ENCODE assay signal across 8 cellular contexts in the genomic region with DNA sequence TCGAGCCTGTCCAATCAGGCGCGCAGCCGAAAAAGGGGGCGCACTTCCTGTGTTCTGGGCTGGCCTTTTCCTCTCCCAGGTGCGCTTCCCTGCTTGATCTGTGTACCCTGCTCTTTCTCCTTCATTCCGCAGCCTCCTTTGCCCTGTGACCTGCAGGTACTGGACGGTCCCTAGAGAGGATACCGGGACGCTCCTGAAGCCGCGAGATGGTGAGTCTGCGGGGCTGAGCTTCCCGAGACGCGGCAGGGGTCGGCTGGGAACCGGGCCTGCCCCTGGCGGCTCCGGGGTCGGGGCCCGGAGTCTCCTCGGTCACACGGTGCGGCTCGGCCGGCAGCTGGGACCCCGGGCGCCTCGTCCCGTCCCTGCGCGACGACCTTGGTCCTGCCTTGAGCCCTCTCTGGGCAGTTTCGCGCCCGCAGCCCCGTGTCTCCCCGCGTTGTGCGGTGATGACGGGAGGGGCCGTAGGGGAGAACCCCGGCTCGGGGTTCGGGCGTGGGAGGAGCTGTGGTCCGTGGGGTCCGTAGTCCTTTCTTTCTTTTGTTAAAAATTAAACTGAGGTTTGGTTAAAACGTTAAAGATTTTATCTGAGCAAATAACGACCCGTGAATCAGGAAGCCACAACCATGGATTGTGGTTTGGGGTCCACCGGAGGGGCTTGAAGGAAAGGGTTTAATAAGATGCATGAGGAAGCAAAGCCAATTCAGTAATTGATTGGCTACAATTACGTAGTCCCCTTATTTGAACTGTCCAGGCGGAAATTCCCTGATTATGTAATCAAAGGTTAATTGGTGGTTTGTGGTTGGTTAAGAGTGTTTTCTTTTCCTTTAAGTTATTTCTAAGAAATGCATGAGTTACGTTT.
DNase-seq lines count a peak whose midpoint lies in the region; ATAC-seq and TF ChIP-seq lines count a peak whose summit lies in the region.

No MANE protein-coding gene starts in this region.

- no peak overlapping the region for H3K23ac ChIP-seq in IMR-90 (ENCODE audit: low read depth, low read length)

- TF ChIP-seq POLR2A in IMR-90 (IDR thresholded peaks at IDR 0.05; ENCODE audit: low read depth, low read length) (no peak), lower leg skin (IDR thresholded peaks at IDR 0.05) (no peak)

- H3K9me1 ChIP-seq in IMR-90 (ENCODE audit: insufficient read depth, low read length): no peaks in the 10 kb centered on the region

- peak overlapping the region; percentile 96 for H2AFZ ChIP-seq in IMR-90 (replicated peaks; ENCODE audit: low read length, poor library complexity)

- H3K27me3 ChIP-seq in GM06990 (replicated peaks; ENCODE audit: control insufficient read depth, insufficient read depth, low read length) (no peaks in the 10 kb centered on the region), IMR-90 (ENCODE audit: control insufficient read depth, insufficient read depth, low read length) (no peaks in the 10 kb centered on the region; the same call in 1 of the 2 replicates)

- H4K20me1 ChIP-seq in IMR-90 (ENCODE audit: insufficient read depth, low read length): no peaks in the 10 kb centered on the region

- H2BK20ac ChIP-seq in IMR-90 (ENCODE audit: low read depth, low read length): no peak overlapping the region

- BruUV-seq in IMR-90 (replicated peaks; lab: Mats Ljungman, UMichigan): no TSS peak

- H3K9ac ChIP-seq in IMR-90 (ENCODE audit: low read depth, low read length): peak overlapping the region; percentile 71

- H3K27me3 Mint-ChIP-seq in chondrocyte (ENCODE audit: low read depth): peaks cover 13% of the 10 kb centered on the region

- H4K91ac ChIP-seq in IMR-90 (ENCODE audit: insufficient read depth, low read depth, low read length): no peak overlapping the region

- H4K8ac ChIP-seq in IMR-90 (ENCODE audit: low read depth in 2 of 2, low read length in 2 of 2): peak overlapping the region; percentile 38 to 90

- H3K14ac ChIP-seq in IMR-90 (replicated peaks; ENCODE audit: low read depth, low read length): no peak overlapping the region

- CTCF ChIA-PET in IMR-90 (lab: Yijun Ruan, JAX): no interaction called here

- POLR2A ChIA-PET in IMR-90 (lab: Charles Lee; ENCODE audit: unreplicated experiment): no interaction called here

- H2BK120ac ChIP-seq in IMR-90 (ENCODE audit: low read depth, low read length): no peak overlapping the region

- peaks cover 27% of the 10 kb centered on the region for H3K36me3 ChIP-seq in GM06990 (ENCODE audit: control insufficient read depth, insufficient read depth, low read length)
- H3K36me3 ChIP-seq in IMR-90 (ENCODE audit: control insufficient read depth, insufficient read depth, low read length): peaks cover 16% of the 10 kb centered on the region; the same call in 1 of the 2 replicates

- H3K18ac ChIP-seq in IMR-90 (ENCODE audit: low read depth, low read length): no peak overlapping the region

- peak overlapping the region; percentile 85 for H3K4me3 Mint-ChIP-seq in chondrocyte (ENCODE audit: unreplicated experiment)

- H3K79me1 ChIP-seq in IMR-90 (ENCODE audit: low read depth in 1 of 2, low read length in 2 of 2): peaks cover 3 to 10% of the 10 kb centered on the region in 2 experiments; a peak in 3 of 4 replicates

- peak overlapping the region; percentile 78 for H3K4ac ChIP-seq in IMR-90 (ENCODE audit: low read depth, low read length)

- no peak overlapping the region for H3K56ac ChIP-seq in IMR-90 (ENCODE audit: extremely low read depth, insufficient read depth, low read length)

- 0 out of 2 replicates have a peak overlapping the region, but pooled peaks have one; percentile 74 for H4K5ac ChIP-seq in IMR-90 (ENCODE audit: low read depth, low read length)

- peak; percentile 10 for TF ChIP-seq CTCF in GM06990 (IDR thresholded peaks at IDR 0.05; ENCODE audit: insufficient read depth, low read length, poor library complexity, severe bottlenecking)
- TF ChIP-seq CTCF in IMR-90 (conservative IDR thresholded peaks at IDR 0.05; ENCODE audit: low read depth, low read length): 0 out of 2 replicates have a peak, but pooled peaks have one; percentile 12
- peak; percentile 59 for TF ChIP-seq CTCF in chondrocyte (IDR thresholded peaks at IDR 0.05)
- TF ChIP-seq CTCF in lower leg skin (IDR thresholded peaks at IDR 0.05): no peak

- no peak overlapping the region for H3K27ac Mint-ChIP-seq in chondrocyte (ENCODE audit: unreplicated experiment)

- TF ChIP-seq RAD21 in IMR-90 (IDR thresholded peaks at IDR 0.05; ENCODE audit: low read length): no peak

- ATAC-seq in GM21526 (IDR thresholded peaks at IDR 0.05; ENCODE audit: low FRiP score, unreplicated experiment): peak; percentile 92
- ATAC-seq in IMR-90 (ENCODE audit: low read depth): peak; percentile 99

- H3K4me3 ChIP-seq in GM06990 (replicated peaks; ENCODE audit: low read depth, low read length) (peak overlapping the region; percentile 98), IMR-90 (ENCODE audit: insufficient read depth, low read depth, low read length) (peak overlapping the region; percentile 98), lower leg skin (ENCODE audit: low read depth, poor library complexity, severe bottlenecking) (peak overlapping the region; percentile 71)

- H3K27ac ChIP-seq in IMR-90 (ENCODE audit: insufficient read depth, low read length): peak overlapping the region; percentile 10; the same call in 1 of the 2 replicates

- no peak overlapping the region; the same call in 1 of the 2 replicates for H2AK5ac ChIP-seq in IMR-90 (ENCODE audit: low read depth, low read length)

- H3K9me3 Mint-ChIP-seq in chondrocyte (ENCODE audit: low read depth): no peaks in the 10 kb centered on the region

- no peak overlapping the region for H2BK15ac ChIP-seq in IMR-90 (ENCODE audit: low read depth, low read length)

- no peaks in the 10 kb centered on the region for H3K4me1 ChIP-seq in IMR-90 (ENCODE audit: control insufficient read depth, insufficient read depth, low read length)

- peak overlapping the region; percentile 93 for H3K4me2 ChIP-seq in IMR-90 (ENCODE audit: low read depth, low read length)

- 2% methylated on average over 21 of the region's 56 CpGs; no CpG with 5 or more reads in 1 of the 2 experiments for WGBS in IMR-90 (ENCODE audit: extremely low coverage in 2 of 2, insufficient read length in 1 of 2), 2 experiments
- 1 to 3% methylated on average over 43 to 56 of the region's 56 CpGs for WGBS in lower leg skin, 2 donors

- peaks cover 10% of the 10 kb centered on the region for H3K4me1 Mint-ChIP-seq in chondrocyte (ENCODE audit: low read depth)

- no peaks in the 10 kb centered on the region for H3K9me3 ChIP-seq in IMR-90 (ENCODE audit: control insufficient read depth, insufficient read depth, low read length)

- H2AK9ac ChIP-seq in IMR-90 (replicated peaks; ENCODE audit: low read depth, low read length, poor library complexity): no peak overlapping the region

- DNase-seq in GM06990 (ENCODE audit: extremely low read depth, insufficient read length): peak; percentile 84
- DNase-seq in IMR-90: peak; percentile 49
- DNase-seq in activated CD4-positive, alpha-beta T cell treated with anti-CD3 and anti-CD28 coated beads for 24 hours (ENCODE audit: low read depth in 2 of 2): peak; percentile 79 to 83
- DNase-seq in chondrocyte (ENCODE audit: low spot score): no peak
- DNase-seq in lower leg skin (ENCODE audit: low spot score in 2 of 2): peak; percentile 69 to 92
- DNase-seq in stimulated activated CD4-positive, alpha-beta T cell treated with anti-CD3 and anti-CD28 coated beads, TNF-alpha, amount 100 ng/mL, for 1 hour (ENCODE audit: low read depth in 3 of 3, low spot score in 1 of 3): peak; percentile 59 to 77 (median 65)
- no peak for DNase-seq in cortex of kidney (lab: John Stamatoyannopoulos, UW)

- intact Hi-C loops in IMR-90 (cut with micrococcal nuclease) (no loop called here), lower leg skin (cut with DNase I; ENCODE audit: low total_unique reads) (no loop called here)

- no peak overlapping the region for H2BK5ac ChIP-seq in IMR-90 (ENCODE audit: low read depth, low read length, poor library complexity, severe bottlenecking)

- dilution Hi-C loops in IMR-90 (cut with HindIII; ENCODE audit: low sequenced_read_pairs, unreplicated experiment): no loop called here

- peaks cover 6% of the 10 kb centered on the region for H3K36me3 Mint-ChIP-seq in chondrocyte (ENCODE audit: low read depth)

- in situ Hi-C loops in IMR-90 (cut with MboI; ENCODE audit: low sequenced_read_pairs): loop anchor here (10.0 to 25.0 kb wide), 4 partner anchors 64 to 713 kb away; partner anchors contain the start of genes HSD3B7 and RUSF1

TF ChIP-seq in IMR-90, 13 proteins besides CTCF, POLR2A, EP300 and RAD21:
- peak; percentile 36; the same call in 1 of the 2 replicates for TF ChIP-seq CEBPB (IDR thresholded peaks at IDR 0.05; ENCODE audit: low read depth, low read length)
- TF ChIP-seq, protein P1, sequence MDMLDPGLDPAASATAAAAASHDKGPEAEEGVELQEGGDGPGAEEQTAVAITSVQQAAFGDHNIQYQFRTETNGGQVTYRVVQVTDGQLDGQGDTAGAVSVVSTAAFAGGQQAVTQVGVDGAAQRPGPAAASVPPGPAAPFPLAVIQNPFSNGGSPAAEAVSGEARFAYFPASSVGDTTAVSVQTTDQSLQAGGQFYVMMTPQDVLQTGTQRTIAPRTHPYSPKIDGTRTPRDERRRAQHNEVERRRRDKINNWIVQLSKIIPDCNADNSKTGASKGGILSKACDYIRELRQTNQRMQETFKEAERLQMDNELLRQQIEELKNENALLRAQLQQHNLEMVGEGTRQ (IDR thresholded peaks at IDR 0.05; ENCODE audit: low read depth, low read length): no peak

Comparison
In these comparisons a context has a peak if more than half of its experiments do, and no peak if none do; other contexts are left out.
1. DNase-seq: peak in GM06990 (single experiment), IMR-90 (single experiment), activated CD4-positive, alpha-beta T cell treated with anti-CD3 and anti-CD28 coated beads for 24 hours (2 of 2), lower leg skin (2 of 2) and stimulated activated CD4-positive, alpha-beta T cell treated with anti-CD3 and anti-CD28 coated beads, TNF-alpha, amount 100 ng/mL, for 1 hour (3 of 3); none in chondrocyte (single experiment) and cortex of kidney (single experiment).
2. CTCF ChIP-seq: peak in GM06990 (single experiment), IMR-90 (single experiment) and chondrocyte (single experiment); none in lower leg skin (0 of 3).
3. Peak in every context shown above with its lines, with median percentiles within 50 percentile points of each other: H3K4me3 ChIP-seq.